Comparison of ENCODE assay signal across 8 cellular contexts in genomic region chr9:134403682-134404301, GRCh38.
DNase-seq lines count a peak whose midpoint lies in the region; ATAC-seq and TF ChIP-seq lines count a peak whose summit lies in the region.

No MANE protein-coding gene starts in this region.

- H3K27ac ChIP-seq in psoas muscle: peak overlapping the region; percentile 81

- H3K36me3 ChIP-seq in psoas muscle (ENCODE audit: insufficient read depth in 1 of 2, low read depth in 1 of 2): no peaks in the 10 kb centered on the region

- intact Hi-C loops in psoas muscle (cut with DNase I): no loop called here

- ATAC-seq in psoas muscle: peak; percentile 1 to 17 (median 4)
- ATAC-seq in HG03280 (IDR thresholded peaks at IDR 0.05; ENCODE audit: unreplicated experiment): no peak

- TF ChIP-seq CTCF in fibroblast of mammary gland (conservative IDR thresholded peaks at IDR 0.05; ENCODE audit: control insufficient read depth, insufficient read depth, low read depth, low read length) (no peak), psoas muscle (IDR thresholded peaks at IDR 0.05) (no peak)

- peak; percentile 22 for DNase-seq in stimulated activated CD4-positive, alpha-beta T cell treated with anti-CD3 and anti-CD28 coated beads, Interleukin-1b, Interleukin-23, amount 100 ng/mL, for 48 hours
- DNase-seq in stimulated activated CD4-positive, alpha-beta T cell treated with anti-CD3 and anti-CD28 coated beads, Interleukin-2, amount 100 ng/mL, for 48 hours: no peak
- peak; percentile 77 for DNase-seq in activated CD8-positive, alpha-beta memory T cell treated with anti-CD3 and anti-CD28 coated beads for 24 hours
- DNase-seq in fibroblast of mammary gland (ENCODE audit: low read depth) (peak; percentile 91), psoas muscle (peak; percentile 84 to 90), NCI-H526 (lab: John Stamatoyannopoulos, UW) (no peak), SW480 (ENCODE audit: low spot score) (no peak)

- 5 to 9% (median 7%) methylated on average over 17 of the region's 17 CpGs for WGBS in psoas muscle, 3 donors

- no peaks in the 10 kb centered on the region for H3K27me3 ChIP-seq in psoas muscle (ENCODE audit: insufficient read depth in 3 of 3, low read length in 2 of 3)

- H3K4me3 ChIP-seq in fibroblast of mammary gland (ENCODE audit: control insufficient read depth, low read depth, low read length): no peak overlapping the region
- peak overlapping the region; percentile 22 for H3K4me3 ChIP-seq in psoas muscle

- H3K4me1 ChIP-seq in psoas muscle: peaks cover 83% of the 10 kb centered on the region

- H3K9me3 ChIP-seq in psoas muscle: no peaks in the 10 kb centered on the region

Comparison
In these comparisons a context has a peak if more than half of its experiments do, and no peak if none do; other contexts are left out.
1. DNase-seq: peak in stimulated activated CD4-positive, alpha-beta T cell treated with anti-CD3 and anti-CD28 coated beads, Interleukin-1b, Interleukin-23, amount 100 ng/mL, for 48 hours (single experiment), activated CD8-positive, alpha-beta memory T cell treated with anti-CD3 and anti-CD28 coated beads for 24 hours (single experiment), fibroblast of mammary gland (single experiment) and psoas muscle (2 of 2); none in stimulated activated CD4-positive, alpha-beta T cell treated with anti-CD3 and anti-CD28 coated beads, Interleukin-2, amount 100 ng/mL, for 48 hours (0 of 2), NCI-H526 (0 of 2) and SW480 (single experiment).